Comparison of ENCODE assay signal across 16 cellular contexts in genomic region chr14:103085106-103086091, GRCh38. TPM values are rescaled to one million over a fixed set of nuclear protein-coding genes. Genes with fewer than 3 reads are reported as not detected.
DNase-seq lines count a peak whose midpoint lies in the region; ATAC-seq and TF ChIP-seq lines count a peak whose summit lies in the region.
"Had no signal": no experiment of that assay in that cellular context is flagged by ENCODE, and none has a peak within 500 bp of the region (broad histone marks: within the 10 kb centered on the region; RNA-seq: fewer than 3 reads in every experiment).

No MANE protein-coding gene starts in this region.

- CTCF ChIA-PET in WTC11 (lab: Charles Lee) = interaction anchor here (0.6 to 6.7 kb wide), 12 partner anchors 9 to 53 kb away, joined by 3 to 65 read pairs (median 6); partner anchors contain the start of genes EXOC3L4 and TNFAIP2
- CTCF ChIA-PET in T-cell (lab: Charles Lee) = no interaction called here

- H3K4me1 ChIP-seq in SJCRH30 = no peaks in the 10 kb centered on the region

- no peaks in the 10 kb centered on the region for H3K36me3 ChIP-seq in SJCRH30

- H3K36me3 Mint-ChIP-seq in WTC11 (no peaks in the 10 kb centered on the region), T-cell (no peaks in the 10 kb centered on the region)
- H3K36me3 Mint-ChIP-seq: CD14-positive monocyte had no signal

- TF ChIP-seq CTCF in GM12872 (IDR thresholded peaks at IDR 0.05; ENCODE audit: insufficient read depth, low read depth, low read length) = 0 out of 3 replicates have a peak, but pooled peaks have one; percentile 17
- no peak; the same call in 1 of the 2 replicates for TF ChIP-seq CTCF in WTC11 (IDR thresholded peaks at IDR 0.05)

- POLR2A ChIA-PET in WTC11 (lab: Charles Lee) (no interaction called here), T-cell (lab: Charles Lee) (no interaction called here)

- peaks cover 14% of the 10 kb centered on the region for H3K27me3 Mint-ChIP-seq in WTC11 (ENCODE audit: low read depth)
- H3K27me3 Mint-ChIP-seq in T-cell = peaks cover 20 to 24% of the 10 kb centered on the region in 2 donors

- no peak overlapping the region for H3K27ac Mint-ChIP-seq in WTC11
- H3K27ac Mint-ChIP-seq in T-cell = no peak overlapping the region
- H3K27ac Mint-ChIP-seq: activated T-helper 1 cell treated with anti-CD3 and anti-CD28 coated beads, Interleukin-12 subunit alpha, Interleukin-12 subunit beta, Interleukin-2, Interleukin-4 antibody, amounts not matched to agents 30 ng/mL and 10 ng/mL and 1 ng/mL, durations not matched to agents 14 hours and 24 hours and 36 hours; CD14-positive monocyte had no signal

- peak; percentile 82 for ATAC-seq in WTC11
- no peak for ATAC-seq in left ventricle myocardium superior
- ATAC-seq in T-cell (replicated peaks in 1 of 4) = no peak

- H3K9me3 ChIP-seq in SJCRH30 (replicated peaks) = no peaks in the 10 kb centered on the region

- H3K4me3 Mint-ChIP-seq in WTC11 = peak overlapping the region; percentile 49
- H3K4me3 Mint-ChIP-seq in T-cell = no peak overlapping the region
- H3K4me3 Mint-ChIP-seq: activated T-helper 1 cell treated with anti-CD3 and anti-CD28 coated beads, Interleukin-12 subunit alpha, Interleukin-12 subunit beta, Interleukin-2, Interleukin-4 antibody, amounts not matched to agents 30 ng/mL and 10 ng/mL and 1 ng/mL, durations not matched to agents 14 hours and 24 hours and 36 hours had no signal

- peaks cover 12% of the 10 kb centered on the region for H3K27me3 ChIP-seq in SJCRH30

- no peak overlapping the region for H3K27ac ChIP-seq in SJCRH30

- H3K4me3 ChIP-seq in SJCRH30 = no peak overlapping the region

- intact Hi-C loops in left ventricle myocardium superior (cut with micrococcal nuclease) = no loop called here

- DNase-seq in 8988T = peak; percentile 87
- DNase-seq in WTC11 (ENCODE audit: low spot score) = peak; percentile 74
- DNase-seq in left ventricle myocardium superior = peak; percentile 32
- no peak for DNase-seq in NCI-H748 treated with DMSO at 0.1 percent for 48 hours (lab: John Stamatoyannopoulos, UW)
- no peak for DNase-seq in SJCRH30
- DNase-seq in T-cell = no peak
- DNase-seq in DMS114 treated with DMSO at 0.1 percent for 48 hours (lab: John Stamatoyannopoulos, UW; ENCODE audit: unreplicated experiment) = no peak
- DNase-seq: NCI-H146; NCI-H774; stimulated activated CD4-positive, alpha-beta T cell treated with anti-CD3 and anti-CD28 coated beads, Interleukin-4, amount 100 ng/mL, for 4 hours; stimulated activated naive CD4-positive, alpha-beta T cell treated with Interleukin-2 at 50 U/mL for 16 hours; SW 1271 had no signal

- H3K9me3 Mint-ChIP-seq in WTC11 (no peaks in the 10 kb centered on the region), T-cell (no peaks in the 10 kb centered on the region)
- H3K9me3 Mint-ChIP-seq: activated T-helper 1 cell treated with anti-CD3 and anti-CD28 coated beads, Interleukin-12 subunit alpha, Interleukin-12 subunit beta, Interleukin-2, Interleukin-4 antibody, amounts not matched to agents 30 ng/mL and 10 ng/mL and 1 ng/mL, durations not matched to agents 14 hours and 24 hours and 36 hours had no signal

- H3K4me1 Mint-ChIP-seq in WTC11 (no peaks in the 10 kb centered on the region), T-cell (no peaks in the 10 kb centered on the region)

TF ChIP-seq in WTC11, 78 proteins besides CTCF, POLR2A, EP300 and RAD21 (continues in another document):
- TF ChIP-seq JUN (CRISPR knock-in tag; IDR thresholded peaks at IDR 0.05) (no peak), SOX15 (CRISPR knock-in tag; IDR thresholded peaks at IDR 0.05) (no peak), MYBL2 (CRISPR knock-in tag; IDR thresholded peaks at IDR 0.05) (no peak), GRHL2 (CRISPR knock-in tag; IDR thresholded peaks at IDR 0.05; ENCODE audit: insufficient replicate concordance, severe bottlenecking) (no peak), ZNF121 (CRISPR knock-in tag; IDR thresholded peaks at IDR 0.05) (no peak), MAX (CRISPR knock-in tag; IDR thresholded peaks at IDR 0.05) (no peak), ZNF512 (CRISPR knock-in tag; IDR thresholded peaks at IDR 0.05; ENCODE audit: borderline replicate concordance) (no peak), HMGXB4 (CRISPR knock-in tag; IDR thresholded peaks at IDR 0.05) (no peak), GTF2I (CRISPR knock-in tag; conservative IDR thresholded peaks at IDR 0.05) (no peak), ZNF416 (CRISPR knock-in tag; IDR thresholded peaks at IDR 0.05) (no peak)
- TF ChIP-seq, protein P1, sequence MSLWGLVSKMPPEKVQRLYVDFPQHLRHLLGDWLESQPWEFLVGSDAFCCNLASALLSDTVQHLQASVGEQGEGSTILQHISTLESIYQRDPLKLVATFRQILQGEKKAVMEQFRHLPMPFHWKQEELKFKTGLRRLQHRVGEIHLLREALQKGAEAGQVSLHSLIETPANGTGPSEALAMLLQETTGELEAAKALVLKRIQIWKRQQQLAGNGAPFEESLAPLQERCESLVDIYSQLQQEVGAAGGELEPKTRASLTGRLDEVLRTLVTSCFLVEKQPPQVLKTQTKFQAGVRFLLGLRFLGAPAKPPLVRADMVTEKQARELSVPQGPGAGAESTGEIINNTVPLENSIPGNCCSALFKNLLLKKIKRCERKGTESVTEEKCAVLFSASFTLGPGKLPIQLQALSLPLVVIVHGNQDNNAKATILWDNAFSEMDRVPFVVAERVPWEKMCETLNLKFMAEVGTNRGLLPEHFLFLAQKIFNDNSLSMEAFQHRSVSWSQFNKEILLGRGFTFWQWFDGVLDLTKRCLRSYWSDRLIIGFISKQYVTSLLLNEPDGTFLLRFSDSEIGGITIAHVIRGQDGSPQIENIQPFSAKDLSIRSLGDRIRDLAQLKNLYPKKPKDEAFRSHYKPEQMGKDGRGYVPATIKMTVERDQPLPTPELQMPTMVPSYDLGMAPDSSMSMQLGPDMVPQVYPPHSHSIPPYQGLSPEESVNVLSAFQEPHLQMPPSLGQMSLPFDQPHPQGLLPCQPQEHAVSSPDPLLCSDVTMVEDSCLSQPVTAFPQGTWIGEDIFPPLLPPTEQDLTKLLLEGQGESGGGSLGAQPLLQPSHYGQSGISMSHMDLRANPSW (CRISPR knock-in tag; conservative IDR thresholded peaks at IDR 0.05; ENCODE audit: low read depth) = no peak

RNA-seq across cellular contexts. Expression of gene LBHD2, which starts 1.4 kb away (rescaled TPM):
- not detected in 3 replicates for total RNA-seq in WTC11 (2021)
- not detected for total RNA-seq in left ventricle myocardium superior
- not detected in 2 replicates for total RNA-seq in SJCRH30 (2014; rRNA removed; shearing (Covaris generic))
- not detected for total RNA-seq in T-cell
- total RNA-seq: activated T-helper 1 cell treated with anti-CD3 and anti-CD28 coated beads, Interleukin-12 subunit alpha, Interleukin-12 subunit beta, Interleukin-2, Interleukin-4 antibody, amounts not matched to agents 30 ng/mL and 10 ng/mL and 1 ng/mL, durations not matched to agents 14 hours and 24 hours and 36 hours; renal cortical epithelial cell had no signal

RNA-seq across cellular contexts. Expression of gene EXOC3L4, which starts 9.1 kb away (rescaled TPM):
- 0.21 to 0.42 TPM (median 0.30 TPM) in 3 replicates for total RNA-seq in WTC11 (2021)
- total RNA-seq in left ventricle myocardium superior = 0.42 TPM
- not detected in 2 replicates for total RNA-seq in SJCRH30 (2014; rRNA removed; shearing (Covaris generic))
- total RNA-seq in T-cell = under 1 TPM in 1 of 5 donors, not detected in 4; 0.25 TPM
- total RNA-seq: activated T-helper 1 cell treated with anti-CD3 and anti-CD28 coated beads, Interleukin-12 subunit alpha, Interleukin-12 subunit beta, Interleukin-2, Interleukin-4 antibody, amounts not matched to agents 30 ng/mL and 10 ng/mL and 1 ng/mL, durations not matched to agents 14 hours and 24 hours and 36 hours had no signal

RNA-seq across cellular contexts. Expression of gene CDC42BPB, which starts 28.1 kb away (rescaled TPM):
- total RNA-seq in WTC11 (2021) = 87.1 to 96.9 TPM (median 87.3 TPM) in 3 replicates
- 75.1 TPM for total RNA-seq in left ventricle myocardium superior
- total RNA-seq in SJCRH30 (2014; rRNA removed; shearing (Covaris generic)) = 43.4 and 44.7 TPM in 2 replicates
- total RNA-seq in T-cell = 10 to 100 TPM in 3 of 5 donors, 1 to 10 TPM in 2; 5.3 to 17.5 (median 11.2) TPM

RNA-seq across cellular contexts. Expression of gene TNFAIP2, which starts 37.9 kb away (rescaled TPM):
- total RNA-seq in WTC11 (2021) (19.6 to 25.2 TPM (median 24.1 TPM) in 3 replicates), left ventricle myocardium superior (50.5 TPM), T-cell (1 to 10 TPM in 4 of 5 donors, under 1 TPM in 1; 0.93 to 2.1 (median 1.0) TPM)
- 4.6 and 5.9 TPM in 2 replicates for total RNA-seq in SJCRH30 (2014; rRNA removed; shearing (Covaris generic))

Comparison
In these comparisons a context has a peak if more than half of its experiments do, and no peak if none do; other contexts are left out.
1. DNase-seq: peak in 8988T (single experiment), WTC11 (single experiment) and left ventricle myocardium superior (single experiment); none in NCI-H748 treated with DMSO at 0.1 percent for 48 hours (single experiment), SJCRH30 (0 of 2), T-cell (0 of 34) and DMS114 treated with DMSO at 0.1 percent for 48 hours (single experiment).